In the genomic region with DNA sequence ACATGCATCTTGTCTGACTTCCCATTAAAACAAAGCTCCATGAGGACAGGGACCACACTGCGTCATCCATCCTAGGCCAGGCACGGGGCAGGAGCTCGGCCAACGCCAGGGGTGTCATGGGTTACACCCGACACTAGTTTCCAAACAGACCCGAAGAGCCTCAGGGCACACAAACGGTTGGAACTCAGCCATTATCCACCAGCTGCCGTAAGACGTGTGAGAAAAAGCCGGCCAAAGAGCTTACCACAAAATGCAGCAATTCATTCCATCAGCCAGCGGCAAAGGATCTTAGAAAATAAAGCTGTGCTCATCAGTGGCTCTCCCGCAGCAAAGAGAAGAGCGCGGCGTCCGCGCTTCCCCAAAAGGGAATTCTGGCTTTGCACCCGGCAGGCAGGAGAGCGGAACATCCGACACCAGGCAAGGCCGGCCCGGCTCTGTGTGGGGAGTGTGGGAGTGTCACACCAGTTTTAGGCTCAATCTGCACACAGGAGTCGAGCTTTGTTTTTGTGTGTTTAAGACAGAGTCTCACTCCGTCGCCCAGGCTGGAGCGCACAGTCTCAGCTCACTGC, we compare ENCODE assay signal across 15 cellular contexts. TPM values are rescaled to one million over a fixed set of nuclear protein-coding genes. Genes with fewer than 3 reads are reported as not detected.
DNase-seq lines count a peak whose midpoint lies in the region; ATAC-seq and TF ChIP-seq lines count a peak whose summit lies in the region.
"Had no signal": no experiment of that assay in that cellular context is flagged by ENCODE, and none has a peak within 500 bp of the region (broad histone marks: within the 10 kb centered on the region; RNA-seq: fewer than 3 reads in every experiment).

No MANE protein-coding gene starts in this region.

- no peak for TF ChIP-seq CTCF in epithelial cell of esophagus (IDR thresholded peaks at IDR 0.05; ENCODE audit: insufficient read depth, low read depth, low read length, missing control alignments)

- DNase-seq in DMS79 treated with DMSO at 0.1 percent for 48 hours (lab: John Stamatoyannopoulos, UW): peak; percentile 5
- no peak for DNase-seq in DMS79 (lab: John Stamatoyannopoulos, UW)
- DNase-seq in NCI-H1694 treated with DMSO at 0.1 percent for 48 hours (lab: John Stamatoyannopoulos, UW): peak; percentile 25
- DNase-seq in epithelial cell of esophagus (ENCODE audit: low read depth): peak; percentile 32
- DNase-seq in sciatic nerve (ENCODE audit: low spot score): no peak
- DNase-seq in NCI-H1930 (lab: John Stamatoyannopoulos, UW): no peak
- DNase-seq: 8988T; activated CD8-positive, alpha-beta memory T cell treated with anti-CD3 and anti-CD28 coated beads, Interleukin-2, amount 10 ng/mL, durations not matched to agents 7 days and 5 days; effector CD4-positive, alpha-beta T cell; NCI-H1105 had no signal

- H3K4me3 ChIP-seq in epithelial cell of esophagus (ENCODE audit: low read length): no peak overlapping the region
- H3K4me3 ChIP-seq: hepatocyte, lung, PC-9 had no signal

- peak; percentile 85 for ATAC-seq in sciatic nerve
- no peak for ATAC-seq in HG03159 (IDR thresholded peaks at IDR 0.05; ENCODE audit: unreplicated experiment)
- no peak for ATAC-seq in HG03442 (IDR thresholded peaks at IDR 0.05; ENCODE audit: unreplicated experiment)
- ATAC-seq: activated CD8-positive, alpha-beta memory T cell treated with anti-CD3 and anti-CD28 coated beads, Interleukin-2, amount 10 ng/mL, durations not matched to agents 7 days and 5 days had no signal

- intact Hi-C loops in sciatic nerve (cut with DNase I): no loop called here

RNA-seq across cellular contexts. Expression of gene SLC38A8, which starts 1.7 kb away (rescaled TPM):
- total RNA-seq in sciatic nerve: not detected
- total RNA-seq: activated CD8-positive, alpha-beta memory T cell treated with anti-CD3 and anti-CD28 coated beads, Interleukin-2, amount 10 ng/mL, durations not matched to agents 7 days and 5 days; hepatocyte; lung; PC-9 had no signal

Comparison
In these comparisons a context has a peak if more than half of its experiments do, and no peak if none do; other contexts are left out.
1. DNase-seq: peak in DMS79 treated with DMSO at 0.1 percent for 48 hours (single experiment), NCI-H1694 treated with DMSO at 0.1 percent for 48 hours (single experiment) and epithelial cell of esophagus (single experiment); none in DMS79 (single experiment), sciatic nerve (single experiment) and NCI-H1930 (0 of 2).